Comparison of ENCODE assay signal across 21 cellular contexts in the genomic region with DNA sequence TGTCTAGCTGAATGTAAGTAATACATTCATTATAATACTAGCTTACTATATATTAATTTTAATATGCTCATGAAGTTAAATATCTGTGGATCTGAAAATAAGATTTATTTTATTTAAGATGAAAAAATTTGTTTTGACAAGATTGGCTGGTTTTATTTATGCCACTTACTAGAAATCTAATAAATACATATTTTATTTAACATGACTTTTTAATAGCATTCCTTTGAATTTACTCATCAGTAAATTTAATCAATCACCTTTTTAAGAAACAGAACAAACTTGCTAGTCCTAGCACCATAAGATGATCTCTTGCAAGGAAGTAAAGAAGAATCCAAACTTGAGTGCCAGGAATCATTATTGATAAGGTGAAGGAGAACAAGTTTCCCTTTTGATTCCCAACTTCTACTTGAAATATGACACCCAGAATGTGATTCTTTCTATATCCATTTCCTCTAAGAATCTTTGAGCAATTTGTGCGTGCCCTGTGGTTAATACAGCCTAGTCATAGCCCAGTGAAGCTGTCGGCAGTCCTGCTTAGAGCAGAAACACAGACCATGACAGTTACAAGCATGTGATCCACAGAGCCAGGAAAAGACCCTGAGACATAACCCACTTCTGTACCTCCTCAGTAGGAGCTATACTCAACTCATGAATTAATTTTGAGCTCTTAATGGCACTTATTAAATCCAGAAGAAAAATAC.
DNase-seq lines count a peak whose midpoint lies in the region; TF ChIP-seq lines count a peak whose summit lies in the region.
"Had no signal": no experiment of that assay in that cellular context is flagged by ENCODE, and none has a peak within 500 bp of the region (broad histone marks: within the 10 kb centered on the region; RNA-seq: fewer than 3 reads in every experiment).

No MANE protein-coding gene starts in this region.

- H3K4me3 Mint-ChIP-seq in neural progenitor cell, result no peak overlapping the region
- no peak overlapping the region for H3K4me3 Mint-ChIP-seq in MCF 10A (ENCODE audit: unreplicated experiment)
- no peak overlapping the region for H3K4me3 Mint-ChIP-seq in activated T-helper 2 cell treated with anti-CD3 and anti-CD28 coated beads, Interferon-gamma antibody, Interleukin-2, Interleukin-4, amounts not matched to agents 10 μg/mL and 5 μg/mL and 100 μg/mL, durations not matched to agents 14 hours and 24 hours and 36 hours (ENCODE audit: low read depth)
- H3K4me3 Mint-ChIP-seq: CD8-positive, alpha-beta T cell; H9; HFFc6 had no signal

- TF ChIP-seq CTCF in choroid plexus epithelial cell (conservative IDR thresholded peaks at IDR 0.05; ENCODE audit: low read depth, low read length) (no peak), neural progenitor cell (IDR thresholded peaks at IDR 0.05) (no peak), MCF 10A (IDR thresholded peaks at IDR 0.05; ENCODE audit: unreplicated experiment) (no peak)

- POLR2A ChIA-PET in MCF 10A (lab: Yijun Ruan, JAX), result interaction anchor here (1.0 kb wide), 1 partner anchor 10 kb away, joined by 3 read pairs; no protein-coding TSS in a partner anchor

- H3K36me3 Mint-ChIP-seq in neural progenitor cell (no peaks in the 10 kb centered on the region), MCF 10A (ENCODE audit: insufficient read depth, unreplicated experiment) (no peaks in the 10 kb centered on the region)
- no peaks in the 10 kb centered on the region for H3K36me3 Mint-ChIP-seq in activated T-helper 2 cell treated with anti-CD3 and anti-CD28 coated beads, Interferon-gamma antibody, Interleukin-2, Interleukin-4, amounts not matched to agents 10 μg/mL and 5 μg/mL and 100 μg/mL, durations not matched to agents 14 hours and 24 hours and 36 hours (ENCODE audit: low read depth)
- H3K36me3 Mint-ChIP-seq: CD8-positive, alpha-beta T cell had no signal

- no peaks in the 10 kb centered on the region for H3K79me2 ChIP-seq in neural progenitor cell (ENCODE audit: low read depth)

- DNase-seq in ELR (ENCODE audit: low read depth) (peak; percentile 59), RPMI7951 (ENCODE audit: low read depth) (peak; percentile 14), choroid plexus epithelial cell (ENCODE audit: low read depth) (peak; percentile 31), neural progenitor cell (ENCODE audit: low spot score) (no peak), MCF 10A (ENCODE audit: unreplicated experiment) (no peak)
- DNase-seq in activated T-helper 2 cell treated with anti-CD3 and anti-CD28 coated beads, Interferon-gamma antibody, Interleukin-2, Interleukin-4, amounts not matched to agents 10 μg/mL and 5 μg/mL and 100 μg/mL, durations not matched to agents 14 hours and 24 hours and 36 hours (ENCODE audit: low spot score), result no peak
- DNase-seq in effector memory CD4-positive, alpha-beta T cell, result no peak
- DNase-seq: ACHN; AML-193; C1 segment of cervical spinal cord; CD8-positive, alpha-beta T cell; DND-41; H9; HFFc6; MM.1S; NCI-H1048; NCI-H1417 treated with DMSO at 0.1 percent for 48 hours; NCI-H187; NCI-H510A treated with DMSO at 0.1 percent for 48 hours; NCI-H748 treated with DMSO at 0.1 percent for 48 hours; NK-92 treated with Interleukin-12 subunit alpha and Interleukin-12 subunit beta, amount 100 ng/mL, for 24 hours had no signal

- no peak overlapping the region for H3K9ac ChIP-seq in neural progenitor cell

- no peak overlapping the region for H3K4me2 ChIP-seq in neural progenitor cell

- BruUV-seq in MCF 10A (replicated peaks; lab: Mats Ljungman, UMichigan), result no TSS peak

- H3F3A ChIP-seq in neural progenitor cell (ENCODE audit: low read depth), result no peaks in the 10 kb centered on the region

- H3K9me3 Mint-ChIP-seq in neural progenitor cell, result no peaks in the 10 kb centered on the region
- H3K9me3 Mint-ChIP-seq in MCF 10A (ENCODE audit: unreplicated experiment), result no peaks in the 10 kb centered on the region
- H3K9me3 Mint-ChIP-seq in activated T-helper 2 cell treated with anti-CD3 and anti-CD28 coated beads, Interferon-gamma antibody, Interleukin-2, Interleukin-4, amounts not matched to agents 10 μg/mL and 5 μg/mL and 100 μg/mL, durations not matched to agents 14 hours and 24 hours and 36 hours, result peaks cover 3% of the 10 kb centered on the region
- H3K9me3 Mint-ChIP-seq: H9 had no signal

- no peaks in the 10 kb centered on the region for H3K4me1 ChIP-seq in neural progenitor cell
- H3K4me1 ChIP-seq in effector memory CD4-positive, alpha-beta T cell (ENCODE audit: control insufficient read depth, insufficient read depth, low read length, poor library complexity, severe bottlenecking), result no peaks in the 10 kb centered on the region

- peak overlapping the region; percentile 53 for H3K27ac Mint-ChIP-seq in neural progenitor cell
- no peak overlapping the region for H3K27ac Mint-ChIP-seq in MCF 10A (ENCODE audit: low read depth, unreplicated experiment)
- no peak overlapping the region for H3K27ac Mint-ChIP-seq in activated T-helper 2 cell treated with anti-CD3 and anti-CD28 coated beads, Interferon-gamma antibody, Interleukin-2, Interleukin-4, amounts not matched to agents 10 μg/mL and 5 μg/mL and 100 μg/mL, durations not matched to agents 14 hours and 24 hours and 36 hours
- H3K27ac Mint-ChIP-seq: CD8-positive, alpha-beta T cell; H9; HFFc6 had no signal

- H3K4me1 Mint-ChIP-seq in neural progenitor cell (no peaks in the 10 kb centered on the region), MCF 10A (ENCODE audit: insufficient read depth, unreplicated experiment) (no peaks in the 10 kb centered on the region)
- no peaks in the 10 kb centered on the region for H3K4me1 Mint-ChIP-seq in activated T-helper 2 cell treated with anti-CD3 and anti-CD28 coated beads, Interferon-gamma antibody, Interleukin-2, Interleukin-4, amounts not matched to agents 10 μg/mL and 5 μg/mL and 100 μg/mL, durations not matched to agents 14 hours and 24 hours and 36 hours (ENCODE audit: low read depth)

- H3K36me3 ChIP-seq in neural progenitor cell, result no peaks in the 10 kb centered on the region
- no peaks in the 10 kb centered on the region for H3K36me3 ChIP-seq in effector memory CD4-positive, alpha-beta T cell (ENCODE audit: control insufficient read depth, insufficient read depth, low read length)

- intact Hi-C loops in MCF 10A (cut with micrococcal nuclease), result no loop called here
- intact Hi-C loops in activated T-helper 2 cell treated with anti-CD3 and anti-CD28 coated beads, Interferon-gamma antibody, Interleukin-2, Interleukin-4, amounts not matched to agents 10 μg/mL and 5 μg/mL and 100 μg/mL, durations not matched to agents 14 hours and 24 hours and 36 hours (cut with micrococcal nuclease), result no loop called here

- no peaks in the 10 kb centered on the region for H3K9me3 ChIP-seq in neural progenitor cell (ENCODE audit: low read depth)
- no peaks in the 10 kb centered on the region for H3K9me3 ChIP-seq in effector memory CD4-positive, alpha-beta T cell (ENCODE audit: control insufficient read depth, low read length)

- H4K20me1 ChIP-seq in neural progenitor cell (ENCODE audit: low read depth), result no peaks in the 10 kb centered on the region

- H3K27me3 Mint-ChIP-seq in neural progenitor cell (ENCODE audit: insufficient read depth, low read depth) (peaks cover 4% of the 10 kb centered on the region), MCF 10A (ENCODE audit: insufficient read depth, unreplicated experiment) (no peaks in the 10 kb centered on the region)
- H3K27me3 Mint-ChIP-seq in activated T-helper 2 cell treated with anti-CD3 and anti-CD28 coated beads, Interferon-gamma antibody, Interleukin-2, Interleukin-4, amounts not matched to agents 10 μg/mL and 5 μg/mL and 100 μg/mL, durations not matched to agents 14 hours and 24 hours and 36 hours (ENCODE audit: low read depth), result no peaks in the 10 kb centered on the region

- no peak overlapping the region for H3K27ac ChIP-seq in neural progenitor cell
- H3K27ac ChIP-seq in effector memory CD4-positive, alpha-beta T cell (ENCODE audit: insufficient read depth, low read length, poor library complexity, severe bottlenecking), result no peak overlapping the region

- no peak overlapping the region for H3K4me3 ChIP-seq in choroid plexus epithelial cell (ENCODE audit: low read depth, low read length)
- H3K4me3 ChIP-seq in neural progenitor cell, result no peak overlapping the region
- H3K4me3 ChIP-seq in effector memory CD4-positive, alpha-beta T cell (ENCODE audit: insufficient read depth, low read depth, low read length, poor library complexity, severe bottlenecking), result no peak overlapping the region

- no peaks in the 10 kb centered on the region for H3K27me3 ChIP-seq in neural progenitor cell
- no peaks in the 10 kb centered on the region for H3K27me3 ChIP-seq in effector memory CD4-positive, alpha-beta T cell (replicated peaks; ENCODE audit: control insufficient read depth, insufficient read depth, low read length, poor library complexity, severe bottlenecking)

- CTCF ChIA-PET in MCF 10A (lab: Yijun Ruan, JAX), result no interaction called here

- no peak overlapping the region for H2AFZ ChIP-seq in neural progenitor cell (replicated peaks)

Comparison
In these comparisons a context has a peak if more than half of its experiments do, and no peak if none do; other contexts are left out.
1. DNase-seq: peak in ELR (single experiment), RPMI7951 (single experiment) and choroid plexus epithelial cell (single experiment); none in neural progenitor cell (single experiment), MCF 10A (single experiment), activated T-helper 2 cell treated with anti-CD3 and anti-CD28 coated beads, Interferon-gamma antibody, Interleukin-2, Interleukin-4, amounts not matched to agents 10 μg/mL and 5 μg/mL and 100 μg/mL, durations not matched to agents 14 hours and 24 hours and 36 hours (single experiment) and effector memory CD4-positive, alpha-beta T cell (0 of 3).